Comparison of ENCODE assay signal across 18 cellular contexts in the genomic region with DNA sequence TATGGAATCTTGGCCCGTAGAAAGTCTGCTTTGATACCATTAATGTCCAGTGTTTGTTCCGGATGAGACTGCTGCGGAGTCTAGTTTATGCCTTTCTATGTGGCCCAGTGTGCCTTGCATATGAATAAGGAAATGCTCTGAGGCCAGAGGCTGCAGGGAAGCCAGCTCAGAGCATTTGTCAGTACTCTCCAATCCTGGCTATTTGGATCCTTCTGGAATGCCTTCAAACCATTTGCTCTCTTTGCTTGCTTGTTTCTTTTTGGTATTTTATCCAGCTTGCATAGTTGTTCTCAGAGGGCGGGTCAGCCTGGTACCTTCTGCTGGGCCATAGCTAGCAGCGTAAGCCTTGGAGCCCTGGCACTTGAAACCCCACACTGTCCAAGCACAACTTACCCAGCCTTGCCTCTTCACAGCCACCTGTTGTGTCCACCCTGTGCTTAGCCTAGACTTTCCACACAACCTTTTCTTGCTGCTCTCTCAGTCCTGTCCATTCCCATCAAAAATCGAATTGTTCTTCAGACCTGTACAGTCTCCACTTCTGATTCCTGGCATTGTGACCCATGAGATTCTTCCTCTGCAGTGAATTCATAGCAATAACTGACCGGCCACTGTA.
"Had no signal": no experiment of that assay in that cellular context is flagged by ENCODE, and none has a peak within 500 bp of the region (broad histone marks: within the 10 kb centered on the region; RNA-seq: fewer than 3 reads in every experiment).

No MANE protein-coding gene starts in this region.

- H2AFZ ChIP-seq: neural progenitor cell, parathyroid adenoma had no signal

- H3K27ac ChIP-seq: brain microvascular endothelial cell, foreskin keratinocyte, left lung, neural progenitor cell, parathyroid adenoma had no signal

- H3K4me3 ChIP-seq: left lung, neural progenitor cell had no signal

- H3K4me2 ChIP-seq: neural progenitor cell had no signal

- ATAC-seq: activated CD8-positive, alpha-beta memory T cell treated with anti-CD3 and anti-CD28 coated beads, Interleukin-2, amount 10 ng/mL, durations not matched to agents 7 days and 5 days; activated naive CD4-positive, alpha-beta T cell treated with anti-CD3 and anti-CD28 coated beads, Interleukin-2, amount 50 U/mL, for 72 hours; foreskin keratinocyte; left lung; stimulated activated memory B cell treated with anti-CD40 and anti-IgM and Interleukin-4, amounts not matched to agents 10 μg/mL and 1 μg/mL and 100 μg/mL, for 72 hours; T-helper 17 cell had no signal

- H3K9ac ChIP-seq: neural progenitor cell, parathyroid adenoma had no signal

- H3K27ac Mint-ChIP-seq: activated CD8-positive, alpha-beta memory T cell treated with anti-CD3 and anti-CD28 coated beads, Interleukin-2, amount 10 ng/mL, durations not matched to agents 7 days and 5 days; activated naive CD4-positive, alpha-beta T cell treated with anti-CD3 and anti-CD28 coated beads, Interleukin-2, amount 50 U/mL, for 72 hours; activated T-cell treated with anti-CD3 and anti-CD28 coated beads, Interleukin-2, amount 50 U/mL, for 24 hours; neural progenitor cell; stimulated activated memory B cell treated with anti-CD40 and anti-IgM and Interleukin-4, amounts not matched to agents 10 μg/mL and 1 μg/mL and 100 μg/mL, for 72 hours; T-helper 17 cell; type B pancreatic cell had no signal

- H3K4me1 ChIP-seq: foreskin keratinocyte, left lung, neural progenitor cell, parathyroid adenoma had no signal

- H3K9me3 ChIP-seq: left lung had no signal

- H3K36me3 ChIP-seq: brain microvascular endothelial cell had no signal

- H3K9me3 Mint-ChIP-seq: activated naive CD4-positive, alpha-beta T cell treated with anti-CD3 and anti-CD28 coated beads, Interleukin-2, amount 50 U/mL, for 72 hours; activated T-cell treated with anti-CD3 and anti-CD28 coated beads, Interleukin-2, amount 50 U/mL, for 24 hours; stimulated activated memory B cell treated with anti-CD40 and anti-IgM and Interleukin-4, amounts not matched to agents 10 μg/mL and 1 μg/mL and 100 μg/mL, for 72 hours; type B pancreatic cell had no signal

- DNase-seq: activated CD4-positive, alpha-beta T cell treated with anti-CD3 and anti-CD28 coated beads, Interleukin-2, amount 50 U/mL, for 1 hour; activated CD4-positive, CD25-positive, alpha-beta regulatory T cell; activated CD8-positive, alpha-beta memory T cell treated with anti-CD3 and anti-CD28 coated beads, Interleukin-2, amount 10 ng/mL, durations not matched to agents 7 days and 5 days; activated effector memory CD4-positive, alpha-beta T cell treated with Interleukin-2 at 50 U/mL for 16 hours; activated T-cell treated with anti-CD3 and anti-CD28 coated beads, Interleukin-2, amount 50 U/mL, for 24 hours; amniotic stem cell; brain microvascular endothelial cell; cerebellar nuclear complex; foreskin keratinocyte; mesendoderm; T-helper 17 cell had no signal

- H3K27me3 Mint-ChIP-seq: activated CD8-positive, alpha-beta memory T cell treated with anti-CD3 and anti-CD28 coated beads, Interleukin-2, amount 10 ng/mL, durations not matched to agents 7 days and 5 days; activated T-cell treated with anti-CD3 and anti-CD28 coated beads, Interleukin-2, amount 50 U/mL, for 24 hours; stimulated activated memory B cell treated with anti-CD40 and anti-IgM and Interleukin-4, amounts not matched to agents 10 μg/mL and 1 μg/mL and 100 μg/mL, for 72 hours; T-helper 17 cell; type B pancreatic cell had no signal

- FAIRE-seq: endothelial cell of umbilical vein had no signal

- H3K27me3 ChIP-seq: brain microvascular endothelial cell, foreskin keratinocyte, left lung, neural progenitor cell had no signal

- H3K4me1 Mint-ChIP-seq: neural progenitor cell; stimulated activated memory B cell treated with anti-CD40 and anti-IgM and Interleukin-4, amounts not matched to agents 10 μg/mL and 1 μg/mL and 100 μg/mL, for 72 hours had no signal

- H3K4me3 Mint-ChIP-seq: activated CD8-positive, alpha-beta memory T cell treated with anti-CD3 and anti-CD28 coated beads, Interleukin-2, amount 10 ng/mL, durations not matched to agents 7 days and 5 days; activated T-cell treated with anti-CD3 and anti-CD28 coated beads, Interleukin-2, amount 50 U/mL, for 24 hours; neural progenitor cell; stimulated activated memory B cell treated with anti-CD40 and anti-IgM and Interleukin-4, amounts not matched to agents 10 μg/mL and 1 μg/mL and 100 μg/mL, for 72 hours; T-helper 17 cell; type B pancreatic cell had no signal
